26 cellular contexts compared by ENCODE assay signal in the genomic region with DNA sequence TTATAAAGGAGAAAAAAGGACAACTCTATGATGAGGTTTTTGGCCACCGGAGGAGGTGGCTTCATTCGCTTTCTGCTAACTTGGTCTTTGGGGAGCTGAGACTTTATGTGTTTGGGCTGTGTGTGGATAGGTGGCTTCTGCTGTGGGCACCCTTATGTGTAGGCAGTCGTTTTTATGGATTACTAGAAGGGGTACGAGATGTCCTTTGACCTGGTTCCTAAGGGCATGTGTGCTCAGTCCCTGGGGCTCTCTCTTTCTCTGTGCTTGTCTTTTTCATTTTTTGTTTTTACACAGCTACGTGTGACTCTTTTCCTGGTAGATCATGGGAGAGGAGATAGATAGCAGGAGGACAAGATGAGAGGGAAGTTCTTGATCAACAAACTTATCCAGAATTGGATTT.
DNase-seq lines count a peak whose midpoint lies in the region; ATAC-seq, FAIRE-seq and TF ChIP-seq lines count a peak whose summit lies in the region.
"Had no signal": no experiment of that assay in that cellular context is flagged by ENCODE, and none has a peak within 500 bp of the region (broad histone marks: within the 10 kb centered on the region; RNA-seq: fewer than 3 reads in every experiment).

No MANE protein-coding gene starts in this region.

- H4K12ac ChIP-seq in trophoblast cell (ENCODE audit: low read depth, low read length), result no peak overlapping the region

- H3K79me2 ChIP-seq in trophoblast cell (ENCODE audit: control insufficient read depth, insufficient read depth, low read length, poor library complexity), result peaks cover 28% of the 10 kb centered on the region

- H3K4me1 ChIP-seq in BLaER1, result peaks cover 40% of the 10 kb centered on the region
- peaks cover 48% of the 10 kb centered on the region for H3K4me1 ChIP-seq in RWPE2 (ENCODE audit: insufficient read depth, poor library complexity, severe bottlenecking)
- H3K4me1 ChIP-seq in liver (ENCODE audit: control insufficient read depth in 4 of 4, insufficient read depth in 4 of 4, low read length in 3 of 4), result peaks cover 0 to 17% (median 3%) of the 10 kb centered on the region in 4 donors
- H3K4me1 ChIP-seq in trophoblast cell (ENCODE audit: control insufficient read depth in 1 of 2, insufficient read depth in 2 of 2, low read length in 2 of 2), result peaks cover 31 to 42% of the 10 kb centered on the region in 2 experiments
- peaks cover 4 to 9% of the 10 kb centered on the region in 2 donors for H3K4me1 ChIP-seq in kidney (ENCODE audit: control insufficient read depth in 1 of 2, insufficient read depth in 1 of 2, low read depth in 1 of 2, low read length in 2 of 2)

- H2AK5ac ChIP-seq in trophoblast cell (ENCODE audit: low read length), result no peak overlapping the region

- H3K27ac ChIP-seq in BLaER1 (no peak overlapping the region), RWPE2 (ENCODE audit: poor library complexity, severe bottlenecking) (peak overlapping the region; percentile 94), liver (ENCODE audit: low read depth in 1 of 2, low read length in 2 of 2) (peak overlapping the region in 1 of 2 donors; percentile 54), trophoblast cell (ENCODE audit: low read depth, low read length) (no peak overlapping the region), kidney (ENCODE audit: low read depth in 2 of 2, low read length in 2 of 2) (no peak overlapping the region)
- H3K27ac ChIP-seq: cardiac muscle cell, upper lobe of left lung had no signal

- ATAC-seq in RWPE2 (ENCODE audit: low read depth), result no peak
- ATAC-seq in GM18511 (IDR thresholded peaks at IDR 0.05; ENCODE audit: unreplicated experiment), result no peak
- ATAC-seq: activated T-helper 17 cell treated with anti-CD3 and anti-CD28 coated beads, Interleukin-2, amount 50 U/mL, for 72 hours had no signal

- H4K8ac ChIP-seq in trophoblast cell (ENCODE audit: low read depth, low read length), result no peak overlapping the region

- no peaks in the 10 kb centered on the region for H3K36me3 ChIP-seq in BLaER1
- peaks cover 27% of the 10 kb centered on the region for H3K36me3 ChIP-seq in RWPE2 (ENCODE audit: low read depth)
- H3K36me3 ChIP-seq in liver (ENCODE audit: control insufficient read depth in 4 of 4, insufficient read depth in 3 of 4, low read depth in 1 of 4, low read length in 3 of 4), result peaks cover 0 to 12% (median 7%) of the 10 kb centered on the region in 4 donors
- peaks cover 18 to 30% of the 10 kb centered on the region in 2 experiments for H3K36me3 ChIP-seq in trophoblast cell (ENCODE audit: control insufficient read depth in 1 of 2, insufficient read depth in 2 of 2, low read length in 2 of 2)
- peaks cover 2 to 11% of the 10 kb centered on the region in 2 donors for H3K36me3 ChIP-seq in kidney (ENCODE audit: control insufficient read depth in 1 of 2, insufficient read depth in 2 of 2, low read length in 2 of 2)

- H2BK12ac ChIP-seq in trophoblast cell (ENCODE audit: low read length), result peak overlapping the region; percentile 36

- H2BK5ac ChIP-seq in trophoblast cell (ENCODE audit: low read depth, low read length, poor library complexity), result no peak overlapping the region

- peak overlapping the region; percentile 28 for H3K14ac ChIP-seq in trophoblast cell (ENCODE audit: low read length)

- no peaks in the 10 kb centered on the region for H3K27me3 ChIP-seq in BLaER1
- H3K27me3 ChIP-seq in RWPE2 (ENCODE audit: insufficient read depth, poor library complexity, severe bottlenecking), result no peaks in the 10 kb centered on the region
- H3K27me3 ChIP-seq in liver (ENCODE audit: control insufficient read depth in 4 of 4, insufficient read depth in 4 of 4, low read length in 3 of 4), result no peaks in the 10 kb centered on the region
- H3K27me3 ChIP-seq in trophoblast cell (ENCODE audit: insufficient read depth, low read length), result no peaks in the 10 kb centered on the region
- H3K27me3 ChIP-seq: cardiac muscle cell, upper lobe of left lung had no signal

- no peak overlapping the region for H4K91ac ChIP-seq in trophoblast cell (ENCODE audit: low read depth, low read length)

- no peak overlapping the region for H3K18ac ChIP-seq in trophoblast cell (ENCODE audit: low read length)

- TF ChIP-seq RAD21 in liver (IDR thresholded peaks at IDR 0.05), result peak; percentile 32 to 58

- no peaks in the 10 kb centered on the region for H4K20me1 ChIP-seq in BLaER1

- no peak for FAIRE-seq in kidney (lab: Jason Lieb, UNC)
- FAIRE-seq: G401.6, GM19239, H54 had no signal

- H3K4me3 ChIP-seq in BLaER1 (no peak overlapping the region), RWPE2 (ENCODE audit: severe bottlenecking) (no peak overlapping the region), liver (ENCODE audit: low read depth in 1 of 3, low read length in 3 of 3) (no peak overlapping the region), trophoblast cell (ENCODE audit: low read depth, low read length) (no peak overlapping the region), kidney (ENCODE audit: low read length in 2 of 2) (no peak overlapping the region)
- H3K4me3 ChIP-seq: cardiac muscle cell, upper lobe of left lung had no signal

- DNase-seq in RWPE2 (ENCODE audit: low spot score) (no peak), trophoblast cell (no peak), NCI-H82 (lab: John Stamatoyannopoulos, UW) (no peak), HPDE6-E6E7 (ENCODE audit: extremely low spot score) (no peak), kidney (no peak)
- DNase-seq: activated CD4-positive, alpha-beta memory T cell treated with anti-CD3 and anti-CD28 coated beads for 36 hours; activated CD4-positive, CD25-positive, alpha-beta regulatory T cell treated with anti-CD3 and anti-CD28 coated beads, Interleukin-2, amount 50 U/mL, for 72 hours; activated CD8-positive, alpha-beta memory T cell treated with anti-CD3 and anti-CD28 coated beads, Interleukin-2, amount 50 U/mL, for 48 hours; islet precursor cell; mammary epithelial cell; NCI-H2029 treated with DMSO at 0.1 percent for 48 hours; NCI-H2227 treated with DMSO at 0.1 percent for 48 hours; nucleus accumbens; SK-N-SH; stimulated activated CD4-positive, alpha-beta T cell treated with anti-CD3 and anti-CD28 coated beads, Interleukin-12 subunit alpha, Interleukin-12 subunit beta, amount 100 ng/mL, for 4 hours; stimulated activated CD4-positive, alpha-beta T cell treated with anti-CD3 and anti-CD28 coated beads, Interleukin-4, amount 100 ng/mL, for 1 hour; substantia nigra; upper lobe of left lung had no signal

- H2BK120ac ChIP-seq in trophoblast cell (ENCODE audit: insufficient read depth, low read length, poor library complexity), result no peak overlapping the region

- 54% methylated on average over 5 of the region's 5 CpGs for WGBS in liver
- WGBS in trophoblast cell (ENCODE audit: extremely low coverage, insufficient coverage, insufficient read length), result no CpG with 5 or more reads among the region's 5 CpGs

- H3K79me1 ChIP-seq in trophoblast cell (ENCODE audit: low read length), result peaks cover 12% of the 10 kb centered on the region

- intact Hi-C loops in kidney (cut with DNase I), result no loop called here

- H3K9ac ChIP-seq in BLaER1 (no peak overlapping the region), liver (ENCODE audit: low read depth in 1 of 2, low read length in 2 of 2) (no peak overlapping the region), trophoblast cell (ENCODE audit: low read length) (no peak overlapping the region), kidney (ENCODE audit: low read length in 2 of 2) (no peak overlapping the region)
- H3K9ac ChIP-seq: SK-N-SH had no signal

- H3K23ac ChIP-seq in trophoblast cell (ENCODE audit: low read length), result no peak overlapping the region

- TF ChIP-seq CTCF in RWPE2 (IDR thresholded peaks at IDR 0.05; ENCODE audit: poor library complexity, severe bottlenecking), result no peak
- TF ChIP-seq CTCF in liver (IDR thresholded peaks at IDR 0.05; ENCODE audit: low read depth, low read length, missing input control), result no peak
- TF ChIP-seq CTCF in kidney (IDR thresholded peaks at IDR 0.05; ENCODE audit: borderline replicate concordance, extremely low read depth, insufficient read depth), result no peak

- peak overlapping the region; percentile 93 for H3K4ac ChIP-seq in trophoblast cell (ENCODE audit: low read depth, low read length)

- no peak overlapping the region for H2AFZ ChIP-seq in trophoblast cell (ENCODE audit: insufficient read depth, low read length, poor library complexity)

- H3K9me3 ChIP-seq in BLaER1 (peaks cover 3% of the 10 kb centered on the region; the same call in 1 of the 2 replicates), RWPE2 (ENCODE audit: severe bottlenecking) (no peaks in the 10 kb centered on the region), liver (ENCODE audit: control insufficient read depth in 4 of 4, low read length in 3 of 4) (no peaks in the 10 kb centered on the region), trophoblast cell (ENCODE audit: insufficient read depth, low read depth, low read length) (no peaks in the 10 kb centered on the region), kidney (ENCODE audit: control insufficient read depth in 1 of 2, low read length in 2 of 2) (no peaks in the 10 kb centered on the region)
- H3K9me3 ChIP-seq: SK-N-SH, upper lobe of left lung had no signal

- H3K4me2 ChIP-seq in BLaER1, result peak overlapping the region; percentile 51
- no peak overlapping the region for H3K4me2 ChIP-seq in trophoblast cell (ENCODE audit: low read length)
- H3K4me2 ChIP-seq: SK-N-SH had no signal

TF ChIP-seq in liver, 16 proteins besides CTCF, POLR2A, EP300 and RAD21 (continues in another document):
- TF ChIP-seq, protein P1, sequence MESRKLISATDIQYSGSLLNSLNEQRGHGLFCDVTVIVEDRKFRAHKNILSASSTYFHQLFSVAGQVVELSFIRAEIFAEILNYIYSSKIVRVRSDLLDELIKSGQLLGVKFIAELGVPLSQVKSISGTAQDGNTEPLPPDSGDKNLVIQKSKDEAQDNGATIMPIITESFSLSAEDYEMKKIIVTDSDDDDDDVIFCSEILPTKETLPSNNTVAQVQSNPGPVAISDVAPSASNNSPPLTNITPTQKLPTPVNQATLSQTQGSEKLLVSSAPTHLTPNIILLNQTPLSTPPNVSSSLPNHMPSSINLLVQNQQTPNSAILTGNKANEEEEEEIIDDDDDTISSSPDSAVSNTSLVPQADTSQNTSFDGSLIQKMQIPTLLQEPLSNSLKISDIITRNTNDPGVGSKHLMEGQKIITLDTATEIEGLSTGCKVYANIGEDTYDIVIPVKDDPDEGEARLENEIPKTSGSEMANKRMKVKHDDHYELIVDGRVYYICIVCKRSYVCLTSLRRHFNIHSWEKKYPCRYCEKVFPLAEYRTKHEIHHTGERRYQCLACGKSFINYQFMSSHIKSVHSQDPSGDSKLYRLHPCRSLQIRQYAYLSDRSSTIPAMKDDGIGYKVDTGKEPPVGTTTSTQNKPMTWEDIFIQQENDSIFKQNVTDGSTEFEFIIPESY (IDR thresholded peaks at IDR 0.05), result peak; percentile 40
- TF ChIP-seq TAF1 (conservative IDR thresholded peaks at IDR 0.05), result no peak
- peak; percentile 41 for TF ChIP-seq YY1 (IDR thresholded peaks at IDR 0.05)
- TF ChIP-seq GABPA (IDR thresholded peaks at IDR 0.05 in 1 of 2, conservative IDR thresholded peaks at IDR 0.05 in 1 of 2), result no peak
- peak; percentile 35 to 38 for TF ChIP-seq JUND (IDR thresholded peaks at IDR 0.05)
- peak; percentile 71 for TF ChIP-seq HNF4G (IDR thresholded peaks at IDR 0.05)
